8 cellular contexts compared by ENCODE assay signal in genomic region chr21:43884012-43884860, GRCh38. TPM values are rescaled to one million over a fixed set of nuclear protein-coding genes. Genes with fewer than 3 reads are reported as not detected.
DNase-seq lines count a peak whose midpoint lies in the region; ATAC-seq and TF ChIP-seq lines count a peak whose summit lies in the region.

No MANE protein-coding gene starts in this region.

- ATAC-seq in sciatic nerve (peak; percentile 56), GM19023 (IDR thresholded peaks at IDR 0.05; ENCODE audit: unreplicated experiment) (no peak)

- intact Hi-C loops in sciatic nerve (cut with DNase I), result loop anchor here (10.0 kb wide), 1 partner anchor 61 kb away; no protein-coding TSS in a partner anchor

- peak; percentile 70 for DNase-seq in activated effector memory CD4-positive, alpha-beta T cell treated with anti-CD3 and anti-CD28 coated beads, Interleukin-2, amount 50 U/mL, for 16 hours
- no peak for DNase-seq in activated effector memory CD4-positive, alpha-beta T cell treated with Interleukin-2 at 50 U/mL for 16 hours
- peak; percentile 98 for DNase-seq in SW480 (ENCODE audit: low spot score)
- peak; percentile 96 to 97 for DNase-seq in erythroblast (lab: John Stamatoyannopoulos, UW)
- DNase-seq in sciatic nerve (ENCODE audit: low spot score), result no peak
- DNase-seq in AG20443 (ENCODE audit: low spot score), result no peak
- DNase-seq in activated CD8-positive, alpha-beta memory T cell treated with anti-CD3 and anti-CD28 coated beads, Interleukin-2, amount 50 U/mL, for 4 hours, result no peak

- peak; percentile 64 for TF ChIP-seq POLR2A in erythroblast (IDR thresholded peaks at IDR 0.05; ENCODE audit: low read length)

RNA-seq across cellular contexts. Expression of gene AGPAT3, which starts 19.2 kb away (rescaled TPM):
- 51.8 TPM for total RNA-seq in sciatic nerve

Comparison
In these comparisons a context has a peak if more than half of its experiments do, and no peak if none do; other contexts are left out.
1. DNase-seq: peak in activated effector memory CD4-positive, alpha-beta T cell treated with anti-CD3 and anti-CD28 coated beads, Interleukin-2, amount 50 U/mL, for 16 hours (single experiment), SW480 (single experiment) and erythroblast (2 of 2); none in activated effector memory CD4-positive, alpha-beta T cell treated with Interleukin-2 at 50 U/mL for 16 hours (single experiment), sciatic nerve (single experiment), AG20443 (single experiment) and activated CD8-positive, alpha-beta memory T cell treated with anti-CD3 and anti-CD28 coated beads, Interleukin-2, amount 50 U/mL, for 4 hours (single experiment).